Comparison of ENCODE assay signal across 11 cellular contexts in genomic region chr18:58313491-58314032, GRCh38.
DNase-seq lines count a peak whose midpoint lies in the region; ATAC-seq and TF ChIP-seq lines count a peak whose summit lies in the region.
"Had no signal": no experiment of that assay in that cellular context is flagged by ENCODE, and none has a peak within 500 bp of the region (broad histone marks: within the 10 kb centered on the region; RNA-seq: fewer than 3 reads in every experiment).

No MANE protein-coding gene starts in this region.

- no peak overlapping the region for H2AFZ ChIP-seq in HCT116 (ENCODE audit: low read depth, low read length, poor library complexity, severe bottlenecking)

- no peaks in the 10 kb centered on the region for H3K27me3 ChIP-seq in HCT116 (ENCODE audit: insufficient read depth, low read length)
- H3K27me3 ChIP-seq in CD8-positive, alpha-beta memory T cell (ENCODE audit: insufficient read depth, low read length, poor library complexity, severe bottlenecking): no peaks in the 10 kb centered on the region
- H3K27me3 ChIP-seq: spleen had no signal

- no peaks in the 10 kb centered on the region for H3K9me3 Mint-ChIP-seq in CD8-positive, alpha-beta memory T cell
- H3K9me3 Mint-ChIP-seq: activated naive CD8-positive, alpha-beta T cell treated with anti-CD3 and anti-CD28 coated beads for 36 hours had no signal

- no peak overlapping the region for H3K4me3 Mint-ChIP-seq in CD8-positive, alpha-beta memory T cell
- H3K4me3 Mint-ChIP-seq: activated naive CD8-positive, alpha-beta T cell treated with anti-CD3 and anti-CD28 coated beads for 36 hours had no signal

- H3K9me2 ChIP-seq in HCT116 (ENCODE audit: insufficient read depth): no peaks in the 10 kb centered on the region

- H3K27ac Mint-ChIP-seq in CD8-positive, alpha-beta memory T cell: no peak overlapping the region
- H3K27ac Mint-ChIP-seq: activated naive CD8-positive, alpha-beta T cell treated with anti-CD3 and anti-CD28 coated beads for 36 hours had no signal

- H3K4me1 ChIP-seq in HCT116 (ENCODE audit: control insufficient read depth in 1 of 2, insufficient read depth in 2 of 2, low read length in 2 of 2): peaks cover 51 to 64% of the 10 kb centered on the region in 2 experiments
- H3K4me1 ChIP-seq in CD8-positive, alpha-beta memory T cell (ENCODE audit: insufficient read depth, low read length): peaks cover 51% of the 10 kb centered on the region

- DNase-seq in HCT116 (ENCODE audit: low read depth, low spot score) (no peak), NCI-H69 (lab: John Stamatoyannopoulos, UW) (peak; percentile 87), renal cortical epithelial cell (ENCODE audit: low read depth) (peak; percentile 50), NAMALWA (ENCODE audit: low spot score) (no peak), COLO829 (ENCODE audit: low spot score) (no peak)
- DNase-seq in CD8-positive, alpha-beta memory T cell: no peak
- DNase-seq: activated naive CD8-positive, alpha-beta T cell treated with anti-CD3 and anti-CD28 coated beads for 36 hours; spleen; stimulated activated naive CD4-positive, alpha-beta T cell treated with Interleukin-2 at 50 U/mL for 16 hours had no signal

- H3K9me3 ChIP-seq in HCT116 (ENCODE audit: control insufficient read depth in 1 of 2, insufficient read depth in 1 of 2, low read depth in 1 of 2, low read length in 2 of 2): no peaks in the 10 kb centered on the region
- H3K9me3 ChIP-seq in CD8-positive, alpha-beta memory T cell (ENCODE audit: low read length): no peaks in the 10 kb centered on the region
- H3K9me3 ChIP-seq: spleen had no signal

- no peaks in the 10 kb centered on the region for H4K20me1 ChIP-seq in HCT116 (ENCODE audit: insufficient read depth)

- peak overlapping the region; percentile 67 for H3K4me2 ChIP-seq in HCT116 (ENCODE audit: low read length)

- intact Hi-C loops in HCT116 (cut with micrococcal nuclease): no loop called here

- H3K9ac ChIP-seq in HCT116 (ENCODE audit: low read length): peak overlapping the region; percentile 14

- CTCF ChIA-PET in HCT116 (lab: Charles Lee): interaction anchor here (0.8 to 1.4 kb wide), 4 partner anchors 8 to 451 kb away, joined by 3 to 4 read pairs (median 4); no protein-coding TSS in a partner anchor
- CTCF ChIA-PET in CD8-positive, alpha-beta memory T cell (lab: Charles Lee): no interaction called here

- ATAC-seq in HCT116 (no peak), esophagus mucosa (peak; percentile 29), GM18511 (IDR thresholded peaks at IDR 0.05; ENCODE audit: unreplicated experiment) (no peak)

- no peak overlapping the region for H3K4me3 ChIP-seq in HCT116 (replicated peaks in 1 of 2; ENCODE audit: low read depth in 1 of 2, low read length in 2 of 2)
- no peak overlapping the region for H3K4me3 ChIP-seq in CD8-positive, alpha-beta memory T cell (ENCODE audit: low read length)
- H3K4me3 ChIP-seq: spleen had no signal

- POLR2A ChIA-PET in HCT116 (lab: Charles Lee): interaction anchor here (0.7 kb wide), 1 partner anchor 20 kb away, joined by 4 read pairs; no protein-coding TSS in a partner anchor
- POLR2A ChIA-PET in CD8-positive, alpha-beta memory T cell (lab: Charles Lee): no interaction called here

- RAD21 ChIA-PET in HCT116 (lab: Charles Lee; ENCODE audit: low non-redundant PET in 1 of 2, low total read pairs in 2 of 2, uncharacterized antibody in 2 of 2, unreplicated experiment in 2 of 2): interaction anchor here in 1 of 2 experiments (0.6 kb wide), 1 partner anchor 50 kb away, joined by 3 read pairs; no protein-coding TSS in a partner anchor

- no peak overlapping the region for H3K27ac ChIP-seq in HCT116 (ENCODE audit: low read depth, low read length)
- H3K27ac ChIP-seq in CD8-positive, alpha-beta memory T cell (ENCODE audit: low read depth, low read length): no peak overlapping the region
- H3K27ac ChIP-seq: spleen had no signal

- no peak for TF ChIP-seq POLR2A in HCT116 (IDR thresholded peaks at IDR 0.05; ENCODE audit: borderline replicate concordance, extremely low read depth, insufficient read depth, insufficient read length)

- no peaks in the 10 kb centered on the region for H3K79me2 ChIP-seq in HCT116 (ENCODE audit: insufficient read depth, low read length)

- no TSS peak for BruUV-seq in HCT116 (replicated peaks; lab: Mats Ljungman, UMichigan)

- no peak for TF ChIP-seq RAD21 in HCT116 (IDR thresholded peaks at IDR 0.05; ENCODE audit: low read depth)

- H3K4me1 Mint-ChIP-seq in CD8-positive, alpha-beta memory T cell: peaks cover 22 to 28% (median 26%) of the 10 kb centered on the region in 3 donors

- H3K36me3 Mint-ChIP-seq in CD8-positive, alpha-beta memory T cell: no peaks in the 10 kb centered on the region
- H3K36me3 Mint-ChIP-seq: activated naive CD8-positive, alpha-beta T cell treated with anti-CD3 and anti-CD28 coated beads for 36 hours had no signal

- TF ChIP-seq CTCF in HCT116 (IDR thresholded peaks at IDR 0.05 in 2 of 3, conservative IDR thresholded peaks at IDR 0.05 in 1 of 3; ENCODE audit: borderline replicate concordance in 1 of 3, insufficient read depth in 1 of 3, low read depth in 2 of 3, low read length in 2 of 3): no peak

- H3K36me3 ChIP-seq in HCT116 (ENCODE audit: control insufficient read depth in 1 of 2, insufficient read depth in 2 of 2, low read length in 2 of 2): no peaks in the 10 kb centered on the region
- no peaks in the 10 kb centered on the region for H3K36me3 ChIP-seq in CD8-positive, alpha-beta memory T cell (ENCODE audit: insufficient read depth, low read length)
- H3K36me3 ChIP-seq: spleen had no signal

- peaks cover 5 to 11% of the 10 kb centered on the region in 2 donors for H3K27me3 Mint-ChIP-seq in CD8-positive, alpha-beta memory T cell
- H3K27me3 Mint-ChIP-seq: activated naive CD8-positive, alpha-beta T cell treated with anti-CD3 and anti-CD28 coated beads for 36 hours had no signal

TF ChIP-seq in HCT116, 20 proteins besides CTCF, POLR2A, EP300 and RAD21:
- 0 out of 2 replicates have a peak, but pooled peaks have one; percentile 46 for TF ChIP-seq CBX3 (IDR thresholded peaks at IDR 0.05; ENCODE audit: low read depth)
- no peak for TF ChIP-seq FOSL1 (IDR thresholded peaks at IDR 0.05; ENCODE audit: low read depth)

Comparison
In these comparisons a context has a peak if more than half of its experiments do, and no peak if none do; other contexts are left out.
1. DNase-seq: peak in NCI-H69 (single experiment) and renal cortical epithelial cell (single experiment); none in HCT116 (single experiment), CD8-positive, alpha-beta memory T cell (0 of 5), NAMALWA (single experiment) and COLO829 (single experiment).